In the genomic region with DNA sequence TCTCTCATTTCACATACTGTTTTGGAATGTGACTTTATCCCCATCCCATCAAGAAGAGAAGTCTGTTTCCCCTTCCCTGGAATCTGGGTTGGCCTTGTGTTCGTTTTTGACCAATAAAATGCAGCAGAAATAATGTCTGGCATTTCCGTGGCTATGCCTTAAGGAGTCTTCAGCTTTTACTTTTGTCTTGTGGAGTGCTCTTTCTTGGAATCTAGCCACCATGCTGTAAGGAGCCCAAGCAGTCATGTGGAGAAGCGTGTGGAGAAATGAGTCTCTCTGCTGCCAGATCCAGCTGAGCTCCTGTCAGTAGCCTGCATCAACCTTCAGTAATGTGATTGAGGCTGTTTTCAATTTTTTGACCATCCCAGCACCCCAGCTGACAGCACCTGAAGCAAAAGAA, we compare ENCODE assay signal across 18 cellular contexts.
DNase-seq lines count a peak whose midpoint lies in the region; TF ChIP-seq lines count a peak whose summit lies in the region.
"Had no signal": no experiment of that assay in that cellular context is flagged by ENCODE, and none has a peak within 500 bp of the region (broad histone marks: within the 10 kb centered on the region; RNA-seq: fewer than 3 reads in every experiment).

No MANE protein-coding gene starts in this region.

- TF ChIP-seq CTCF in astrocyte of the cerebellum (IDR thresholded peaks at IDR 0.05; ENCODE audit: low read depth, low read length, missing control alignments): no peak
- TF ChIP-seq CTCF in fibroblast of mammary gland (conservative IDR thresholded peaks at IDR 0.05; ENCODE audit: control insufficient read depth, insufficient read depth, low read depth, low read length): no peak

- H3K4me3 ChIP-seq in GM23248 (no peak overlapping the region), astrocyte of the cerebellum (ENCODE audit: low read depth, low read length) (no peak overlapping the region), fibroblast of mammary gland (ENCODE audit: control insufficient read depth, low read depth, low read length) (no peak overlapping the region), skeletal muscle satellite cell (ENCODE audit: low read length) (no peak overlapping the region)

- WGBS in GM23248 (ENCODE audit: low coverage in 1 of 2, low lambda C conversion rate in 2 of 2, missing lambda C conversion rate in 2 of 2), 2 experiments: 0% methylated on average over 3 of the region's 3 CpGs

- no peaks in the 10 kb centered on the region for H3K4me1 ChIP-seq in GM23248 (ENCODE audit: insufficient read depth)
- H3K4me1 ChIP-seq in skeletal muscle satellite cell (ENCODE audit: control insufficient read depth, insufficient read depth, low read length): peaks cover 23% of the 10 kb centered on the region
- H3K4me1 ChIP-seq: BE2C had no signal

- H3K27me3 ChIP-seq in GM23248 (replicated peaks; ENCODE audit: insufficient read depth) (no peaks in the 10 kb centered on the region), skeletal muscle satellite cell (ENCODE audit: control insufficient read depth, insufficient read depth, low read length) (no peaks in the 10 kb centered on the region)
- H3K27me3 ChIP-seq: BE2C had no signal

- in situ Hi-C loops in GM23248 (cut with MboI): no loop called here
- in situ Hi-C loops in astrocyte of the cerebellum (cut with HindIII; ENCODE audit: low sequenced_read_pairs): no loop called here

- no peaks in the 10 kb centered on the region for H3K9me2 ChIP-seq in GM23248 (ENCODE audit: insufficient read depth)

- no peaks in the 10 kb centered on the region for H3F3A ChIP-seq in GM23248 (ENCODE audit: insufficient read depth)

- H3K79me2 ChIP-seq in GM23248 (ENCODE audit: insufficient read depth): no peaks in the 10 kb centered on the region

- no peak overlapping the region for H2AFZ ChIP-seq in GM23248

- H3K27ac ChIP-seq in GM23248: no peak overlapping the region
- H3K27ac ChIP-seq: HL-60 had no signal

- H3K4me2 ChIP-seq in GM23248 (ENCODE audit: unreplicated experiment) (no peak overlapping the region), skeletal muscle satellite cell (ENCODE audit: low read length) (peak overlapping the region; percentile 56)

- no peaks in the 10 kb centered on the region for H4K20me1 ChIP-seq in GM23248 (ENCODE audit: insufficient read depth)

- no peaks in the 10 kb centered on the region for H3K36me3 ChIP-seq in GM23248 (ENCODE audit: low read depth)
- H3K36me3 ChIP-seq in skeletal muscle satellite cell (ENCODE audit: insufficient read depth, low read length): no peaks in the 10 kb centered on the region
- H3K36me3 ChIP-seq: BE2C had no signal

- H3K9ac ChIP-seq in GM23248 (no peak overlapping the region), skeletal muscle satellite cell (ENCODE audit: low read depth, low read length) (no peak overlapping the region)

- peak; percentile 2 for DNase-seq in GM23248
- DNase-seq in astrocyte of the cerebellum (ENCODE audit: low read depth): peak; percentile 20
- DNase-seq in fibroblast of mammary gland (ENCODE audit: low read depth): peak; percentile 22
- DNase-seq in SKM-1 (lab: John Stamatoyannopoulos, UW; ENCODE audit: unreplicated experiment): no peak
- DNase-seq in activated naive CD4-positive, alpha-beta T cell treated with anti-CD3 and anti-CD28 coated beads, Interleukin-2, amount 50 U/mL, for 16 hours: no peak
- DNase-seq in iPS-NIHi7 (ENCODE audit: extremely low spot score): no peak
- DNase-seq: BE2C; CD4-positive, alpha-beta memory T cell; GOT3; KBM-7; NCI-H1092; NCI-H1694; NCI-H2107; NCI-H226; NCI-H526; PC-3 had no signal

- H3K9me3 ChIP-seq in GM23248 (ENCODE audit: low read depth) (no peaks in the 10 kb centered on the region), skeletal muscle satellite cell (replicated peaks; ENCODE audit: low read length) (no peaks in the 10 kb centered on the region)
- H3K9me3 ChIP-seq: BE2C had no signal

Comparison
In these comparisons a context has a peak if more than half of its experiments do, and no peak if none do; other contexts are left out.
1. DNase-seq: peak in GM23248 (single experiment), astrocyte of the cerebellum (single experiment) and fibroblast of mammary gland (single experiment); none in SKM-1 (single experiment), activated naive CD4-positive, alpha-beta T cell treated with anti-CD3 and anti-CD28 coated beads, Interleukin-2, amount 50 U/mL, for 16 hours (single experiment) and iPS-NIHi7 (single experiment).